In the genomic region with DNA sequence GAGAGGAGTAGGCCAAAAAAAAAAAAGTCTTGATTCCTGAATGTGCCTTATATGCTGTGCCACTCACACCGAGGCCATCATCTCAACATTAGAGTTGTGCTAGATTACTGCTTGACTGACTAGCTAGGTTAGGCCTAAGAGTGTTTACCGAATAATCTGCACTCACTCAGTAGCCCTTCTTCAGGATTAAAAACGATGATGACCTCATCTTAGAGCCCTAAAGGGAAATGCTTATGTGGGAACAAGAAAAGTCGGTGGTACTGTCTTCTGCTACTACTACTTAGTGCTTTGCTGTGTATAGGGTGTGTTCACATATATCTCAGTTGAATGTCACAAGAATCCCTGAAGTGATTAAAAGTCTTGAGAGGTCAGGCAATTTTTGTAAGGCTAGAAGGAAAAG, we compare ENCODE assay signal across 12 cellular contexts.
"Had no signal": no experiment of that assay in that cellular context is flagged by ENCODE, and none has a peak within 500 bp of the region (broad histone marks: within the 10 kb centered on the region; RNA-seq: fewer than 3 reads in every experiment).

No MANE protein-coding gene starts in this region.

- H3K4me3 Mint-ChIP-seq: naive B cell had no signal

- H3K27me3 Mint-ChIP-seq: naive B cell had no signal

- H3K9me3 Mint-ChIP-seq: activated naive CD4-positive, alpha-beta T cell treated with anti-CD3 and anti-CD28 coated beads, Interleukin-2, amount 50 U/mL, for 72 hours; naive B cell had no signal

- DNase-seq: activated CD4-positive, alpha-beta T cell treated with anti-CD3 and anti-CD28 coated beads for 48 hours; amniotic stem cell; naive B cell; posterior cingulate gyrus; right cardiac atrium; stimulated activated naive CD4-positive, alpha-beta T cell treated with Interleukin-2 at 50 U/mL for 16 hours; T1000 had no signal

- H3K27me3 ChIP-seq: hepatocyte, neutrophil, SJSA1 had no signal

- H3K4me1 ChIP-seq: SJSA1 had no signal

- H3K4me1 Mint-ChIP-seq: naive B cell had no signal

- H3K27ac Mint-ChIP-seq: activated naive CD4-positive, alpha-beta T cell treated with anti-CD3 and anti-CD28 coated beads, Interleukin-2, amount 50 U/mL, for 72 hours had no signal

- H3K9me3 ChIP-seq: neutrophil, SJSA1, thoracic aorta had no signal

- H3K27ac ChIP-seq: hepatocyte, neutrophil, SJSA1, thoracic aorta had no signal

- H3K4me3 ChIP-seq: hepatocyte, SJSA1, thoracic aorta had no signal
